In the genomic region with DNA sequence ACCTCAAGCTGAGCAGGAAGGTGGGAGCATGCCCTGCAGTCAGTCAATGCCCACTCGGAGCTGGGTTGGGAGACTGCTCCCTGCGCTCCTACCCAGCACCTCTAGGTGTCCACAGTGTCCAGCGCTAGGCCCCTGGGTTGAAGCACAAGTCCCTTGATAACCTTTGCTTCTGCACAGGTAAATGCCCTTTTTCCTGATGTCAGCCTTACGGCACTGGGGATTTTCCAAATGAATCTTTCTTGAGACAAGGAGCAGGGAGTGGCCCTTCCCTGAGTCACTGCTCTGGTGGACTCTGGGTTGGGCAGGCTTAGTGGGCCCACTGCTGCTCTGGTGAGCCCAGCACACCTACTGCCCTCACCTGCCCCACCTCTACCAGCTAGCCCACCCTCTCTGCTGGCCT, we compare ENCODE assay signal across 17 cellular contexts.
DNase-seq lines count a peak whose midpoint lies in the region; ATAC-seq, FAIRE-seq and TF ChIP-seq lines count a peak whose summit lies in the region.
"Had no signal": no experiment of that assay in that cellular context is flagged by ENCODE, and none has a peak within 500 bp of the region (broad histone marks: within the 10 kb centered on the region; RNA-seq: fewer than 3 reads in every experiment).

No MANE protein-coding gene starts in this region.

- H3K4me1 ChIP-seq in H1 (replicated peaks in 1 of 4; ENCODE audit: control insufficient read depth in 3 of 4, insufficient read depth in 4 of 4, low read length in 3 of 4) (no peaks in the 10 kb centered on the region), lower lobe of right lung (no peaks in the 10 kb centered on the region)
- H3K4me1 ChIP-seq: Peyer's patch, sigmoid colon had no signal

- peak; percentile 63 to 72 for TF ChIP-seq RAD21 in H1 (IDR thresholded peaks at IDR 0.05 in 1 of 2, conservative IDR thresholded peaks at IDR 0.05 in 1 of 2; ENCODE audit: low read depth in 2 of 2, low read length in 2 of 2)

- WGBS in H1 (ENCODE audit: extremely low coverage in 1 of 2, insufficient coverage in 1 of 2, insufficient read length in 1 of 2, insufficient replicate concordance in 2 of 2, low coverage in 1 of 2, low lambda C conversion rate in 2 of 2, missing lambda C conversion rate in 1 of 2), 2 experiments, result 81% methylated on average over 4 of the region's 4 CpGs; no CpG with 5 or more reads in 1 of the 2 experiments

- POLR2A ChIA-PET in H1 (lab: Charles Lee; ENCODE audit: partially characterized antibody), result interaction anchor here (1.6 kb wide), 1 partner anchor 71 kb away, joined by 4 read pairs; no protein-coding TSS in a partner anchor

- no peaks in the 10 kb centered on the region for H3K9me3 ChIP-seq in H1 (ENCODE audit: insufficient read depth in 2 of 2, low read depth in 1 of 2, low read length in 1 of 2)
- H3K9me3 ChIP-seq in lower lobe of right lung, result no peaks in the 10 kb centered on the region
- H3K9me3 ChIP-seq: Peyer's patch, sigmoid colon had no signal

- no peak overlapping the region for H3K4ac ChIP-seq in H1 (replicated peaks; ENCODE audit: insufficient read length, low read depth, low read length)

- no peak overlapping the region for H2BK20ac ChIP-seq in H1 (ENCODE audit: low read length)

- H4K5ac ChIP-seq in H1 (ENCODE audit: insufficient read length, low read depth, low read length), result no peak overlapping the region

- H4K20me1 ChIP-seq in H1 (replicated peaks in 1 of 2; ENCODE audit: control insufficient read depth in 1 of 2, insufficient read depth in 2 of 2, low read length in 2 of 2), result no peaks in the 10 kb centered on the region

- H2BK15ac ChIP-seq in H1 (ENCODE audit: low read length), result no peak overlapping the region

- DNase-seq in D341Med (ENCODE audit: low spot score), result peak; percentile 44
- DNase-seq in NB4 (ENCODE audit: low read depth), result peak; percentile 14
- DNase-seq in H1 (ENCODE audit: low read depth in 1 of 2, low spot score in 2 of 2), result no peak
- no peak for DNase-seq in lower lobe of right lung
- DNase-seq in NCI-H2227 (lab: John Stamatoyannopoulos, UW; ENCODE audit: unreplicated experiment), result no peak
- no peak for DNase-seq in NCI-H446 treated with DMSO at 0.1 percent for 48 hours (lab: John Stamatoyannopoulos, UW)
- DNase-seq in coronary artery (ENCODE audit: low spot score), result no peak
- DNase-seq: activated CD8-positive, alpha-beta memory T cell treated with anti-CD3 and anti-CD28 coated beads for 24 hours; activated naive CD4-positive, alpha-beta T cell; kidney; naive thymus-derived CD8-positive, alpha-beta T cell; NCI-H1694; sigmoid colon; substantia nigra had no signal

- no peak overlapping the region for H2AK5ac ChIP-seq in H1 (ENCODE audit: low read depth, low read length)

- H3K23me2 ChIP-seq in H1 (ENCODE audit: low read depth, low read length), result no peaks in the 10 kb centered on the region

- no peak overlapping the region for H4K8ac ChIP-seq in H1 (ENCODE audit: extremely low read depth, insufficient read depth, low read length)

- H3K27ac ChIP-seq in H1 (ENCODE audit: low read depth, low read length) (no peak overlapping the region), lower lobe of right lung (no peak overlapping the region), coronary artery (no peak overlapping the region)
- H3K27ac ChIP-seq: Peyer's patch, sigmoid colon had no signal

- H3K79me1 ChIP-seq in H1 (ENCODE audit: low read depth, low read length), result no peaks in the 10 kb centered on the region

- no peak for TF ChIP-seq EP300 in H1 (IDR thresholded peaks at IDR 0.05; ENCODE audit: borderline replicate concordance in 1 of 2, low read depth in 2 of 2, low read length in 2 of 2)

- H4K91ac ChIP-seq in H1 (replicated peaks; ENCODE audit: insufficient read length, low read length), result no peak overlapping the region

- peak overlapping the region; percentile 68; the same call in 1 of the 2 replicates for H2BK12ac ChIP-seq in H1 (ENCODE audit: low read depth, low read length)

- ATAC-seq in lower lobe of right lung, result peak; percentile 45 to 53
- ATAC-seq in HG03095 (IDR thresholded peaks at IDR 0.05; ENCODE audit: unreplicated experiment), result no peak
- ATAC-seq: GM12878; naive thymus-derived CD8-positive, alpha-beta T cell had no signal

- CTCF ChIA-PET in H1 (lab: Charles Lee; ENCODE audit: partially characterized antibody), result interaction anchor here (0.6 to 4.0 kb wide), 14 partner anchors 8 to 94 kb away, joined by 3 to 22 read pairs (median 4); no protein-coding TSS in a partner anchor

- H3K23ac ChIP-seq in H1 (ENCODE audit: insufficient read length), result no peak overlapping the region

- TF ChIP-seq CTCF in NB4 (IDR thresholded peaks at IDR 0.05; ENCODE audit: low read depth, low read length) (peak; percentile 16), H1 (IDR thresholded peaks at IDR 0.05; ENCODE audit: control extremely low read depth in 1 of 3, insufficient read depth in 1 of 3, low read depth in 1 of 3, low read length in 3 of 3) (peak; percentile 45 to 64 (median 53)), lower lobe of right lung (IDR thresholded peaks at IDR 0.05) (no peak), coronary artery (IDR thresholded peaks at IDR 0.05) (no peak)

- no peaks in the 10 kb centered on the region for H3K79me2 ChIP-seq in H1 (ENCODE audit: control insufficient read depth in 1 of 2, insufficient read depth in 2 of 2, low read length in 2 of 2)

- H3K9ac ChIP-seq in H1 (replicated peaks in 1 of 4; ENCODE audit: extremely low read depth in 1 of 4, low read depth in 3 of 4, low read length in 3 of 4), result no peak overlapping the region

- no peaks in the 10 kb centered on the region for H3K27me3 ChIP-seq in H1 (replicated peaks in 1 of 4; ENCODE audit: control insufficient read depth in 3 of 4, extremely low read depth in 1 of 4, insufficient read depth in 3 of 4, low read length in 3 of 4)
- H3K27me3 ChIP-seq in lower lobe of right lung (ENCODE audit: low read depth), result no peaks in the 10 kb centered on the region
- H3K27me3 ChIP-seq: Peyer's patch, sigmoid colon had no signal

- H2BK120ac ChIP-seq in H1 (replicated peaks; ENCODE audit: low read depth, low read length), result no peak overlapping the region

- H3K4me3 ChIP-seq in NB4 (ENCODE audit: low read depth, low read length) (no peak overlapping the region), H1 (ENCODE audit: extremely low read depth in 1 of 4, insufficient read depth in 2 of 4, low read depth in 3 of 4, low read length in 4 of 4) (no peak overlapping the region), lower lobe of right lung (no peak overlapping the region), coronary artery (no peak overlapping the region)
- H3K4me3 ChIP-seq: GM12878, Peyer's patch, sigmoid colon had no signal

- H3K36me3 ChIP-seq in H1 (ENCODE audit: control insufficient read depth in 2 of 4, insufficient read depth in 4 of 4, low read length in 3 of 4) (no peaks in the 10 kb centered on the region), lower lobe of right lung (no peaks in the 10 kb centered on the region)
- H3K36me3 ChIP-seq: Peyer's patch, sigmoid colon had no signal

- no peak for FAIRE-seq in H1 (lab: Jason Lieb, UNC)
- FAIRE-seq: GM12878, kidney had no signal

- intact Hi-C loops in lower lobe of right lung (cut with DNase I), result no loop called here

- no peak overlapping the region for H2AFZ ChIP-seq in H1 (ENCODE audit: low read length)

- H3K4me2 ChIP-seq in H1 (ENCODE audit: insufficient read depth in 1 of 2, low read depth in 2 of 2, low read length in 2 of 2), result no peak overlapping the region

- no peak overlapping the region for H2BK5ac ChIP-seq in H1 (ENCODE audit: low read depth, low read length)

- H3K14ac ChIP-seq in H1 (ENCODE audit: insufficient read length), result no peak overlapping the region

- TF ChIP-seq POLR2A in NB4 (IDR thresholded peaks at IDR 0.05; ENCODE audit: extremely low read depth, insufficient read length), result no peak
- TF ChIP-seq POLR2A in H1 (IDR thresholded peaks at IDR 0.05; ENCODE audit: control extremely low read depth in 1 of 2, low read depth in 2 of 2, low read length in 2 of 2), result no peak

- no peak overlapping the region for H3K56ac ChIP-seq in H1 (replicated peaks; ENCODE audit: insufficient read length, low read depth, low read length)

- H3K18ac ChIP-seq in H1 (ENCODE audit: extremely low read depth, low read length), result no peak overlapping the region

TF ChIP-seq in H1, 55 proteins besides CTCF, POLR2A, EP300 and RAD21:
- TF ChIP-seq SIX5 (IDR thresholded peaks at IDR 0.05; ENCODE audit: low read depth, low read length) (no peak), CREB1 (IDR thresholded peaks at IDR 0.05) (no peak)
TF ChIP-seq in H1: peak in this region for 0.

Comparison
In these comparisons a context has a peak if more than half of its experiments do, and no peak if none do; other contexts are left out.
1. DNase-seq: peak in D341Med (single experiment) and NB4 (single experiment); none in H1 (0 of 2), lower lobe of right lung (single experiment), NCI-H2227 (single experiment), NCI-H446 treated with DMSO at 0.1 percent for 48 hours (single experiment) and coronary artery (single experiment).
2. CTCF ChIP-seq: peak in NB4 (single experiment) and H1 (3 of 3); none in lower lobe of right lung (single experiment) and coronary artery (single experiment).